Comparison of ENCODE assay signal across 13 cellular contexts in genomic region chr2:74708296-74708695, GRCh38.
"Had no signal": no experiment of that assay in that cellular context is flagged by ENCODE, and none has a peak within 500 bp of the region (broad histone marks: within the 10 kb centered on the region; RNA-seq: fewer than 3 reads in every experiment).

No MANE protein-coding gene starts in this region.

- H3K27ac ChIP-seq: adrenal gland, neural progenitor cell, ovary, testis, uterus, VCaP had no signal

- H3K9ac ChIP-seq: neural progenitor cell had no signal

- H3K4me1 ChIP-seq: neural progenitor cell, testis, uterus had no signal

- H3K36me3 ChIP-seq: adrenal gland, neural progenitor cell, ovary, uterus had no signal

- H3K27me3 ChIP-seq: adrenal gland, neural progenitor cell, ovary, testis, uterus had no signal

- H3K4me2 ChIP-seq: neural progenitor cell had no signal

- H3K9me3 ChIP-seq: adrenal gland, ovary, testis, uterus had no signal

- ATAC-seq: activated CD4-positive, alpha-beta T cell treated with anti-CD3 and anti-CD28 coated beads for 36 hours; activated CD8-positive, alpha-beta T cell treated with anti-CD3 and anti-CD28 coated beads, Interleukin-2, amount 10 ng/mL, durations not matched to agents 7 days and 5 days had no signal

- FAIRE-seq: colon, keratinocyte had no signal

- DNase-seq: activated CD8-positive, alpha-beta memory T cell treated with anti-CD3 and anti-CD28 coated beads, Interleukin-2, amount 50 U/mL, for 48 hours; activated CD8-positive, alpha-beta T cell treated with anti-CD3 and anti-CD28 coated beads, Interleukin-2, amount 10 ng/mL, durations not matched to agents 7 days and 5 days; activated naive CD4-positive, alpha-beta T cell treated with anti-CD3 and anti-CD28 coated beads for 36 hours; adrenal gland; stimulated activated CD4-positive, alpha-beta T cell treated with anti-CD3 and anti-CD28 coated beads, Interleukin-4, amount 100 ng/mL, for 1 hour; testis; uterus had no signal

- H3K4me3 ChIP-seq: adrenal gland, neural progenitor cell, ovary, testis, uterus had no signal
